Comparison of ENCODE assay signal across 1 cellular context in the genomic region with DNA sequence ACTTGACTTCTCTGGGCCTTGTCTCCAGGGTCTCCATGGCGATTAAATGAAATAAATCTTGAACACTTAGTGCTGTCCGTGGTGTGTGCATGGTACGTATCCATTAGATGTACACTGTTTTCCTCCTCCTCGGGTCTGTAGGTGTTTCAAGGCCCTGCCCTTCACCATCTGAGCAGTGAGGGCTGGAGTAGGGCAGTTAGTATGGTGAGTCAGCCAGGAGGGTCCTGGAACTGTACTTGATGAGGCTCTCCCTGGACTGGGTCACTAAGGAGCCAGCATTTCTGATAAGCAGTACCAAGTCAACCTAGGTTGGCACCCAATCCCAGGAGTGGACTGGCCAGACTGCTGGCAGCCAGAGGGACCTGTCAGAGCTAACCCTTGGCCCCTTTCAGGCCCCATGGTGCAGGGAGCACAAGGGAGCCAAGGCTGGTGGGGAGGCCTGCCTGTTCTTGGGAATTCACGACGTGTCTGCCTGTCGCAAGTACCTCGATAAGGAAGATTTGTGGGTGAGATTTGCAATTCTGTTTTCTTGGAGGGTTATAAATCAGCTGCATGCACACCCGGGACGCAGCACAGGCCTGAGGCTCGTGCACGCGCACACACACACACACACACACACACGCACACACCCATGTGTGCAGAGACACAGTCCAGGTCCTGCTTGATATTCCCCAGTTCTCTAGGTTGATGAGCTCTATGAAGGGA.
TF ChIP-seq lines count a peak whose summit lies in the region.

No MANE protein-coding gene starts in this region.

TF ChIP-seq in K562, 482 proteins besides CTCF, POLR2A, EP300 and RAD21 (continued from another document and continues in another):
- TF ChIP-seq, protein P1, sequence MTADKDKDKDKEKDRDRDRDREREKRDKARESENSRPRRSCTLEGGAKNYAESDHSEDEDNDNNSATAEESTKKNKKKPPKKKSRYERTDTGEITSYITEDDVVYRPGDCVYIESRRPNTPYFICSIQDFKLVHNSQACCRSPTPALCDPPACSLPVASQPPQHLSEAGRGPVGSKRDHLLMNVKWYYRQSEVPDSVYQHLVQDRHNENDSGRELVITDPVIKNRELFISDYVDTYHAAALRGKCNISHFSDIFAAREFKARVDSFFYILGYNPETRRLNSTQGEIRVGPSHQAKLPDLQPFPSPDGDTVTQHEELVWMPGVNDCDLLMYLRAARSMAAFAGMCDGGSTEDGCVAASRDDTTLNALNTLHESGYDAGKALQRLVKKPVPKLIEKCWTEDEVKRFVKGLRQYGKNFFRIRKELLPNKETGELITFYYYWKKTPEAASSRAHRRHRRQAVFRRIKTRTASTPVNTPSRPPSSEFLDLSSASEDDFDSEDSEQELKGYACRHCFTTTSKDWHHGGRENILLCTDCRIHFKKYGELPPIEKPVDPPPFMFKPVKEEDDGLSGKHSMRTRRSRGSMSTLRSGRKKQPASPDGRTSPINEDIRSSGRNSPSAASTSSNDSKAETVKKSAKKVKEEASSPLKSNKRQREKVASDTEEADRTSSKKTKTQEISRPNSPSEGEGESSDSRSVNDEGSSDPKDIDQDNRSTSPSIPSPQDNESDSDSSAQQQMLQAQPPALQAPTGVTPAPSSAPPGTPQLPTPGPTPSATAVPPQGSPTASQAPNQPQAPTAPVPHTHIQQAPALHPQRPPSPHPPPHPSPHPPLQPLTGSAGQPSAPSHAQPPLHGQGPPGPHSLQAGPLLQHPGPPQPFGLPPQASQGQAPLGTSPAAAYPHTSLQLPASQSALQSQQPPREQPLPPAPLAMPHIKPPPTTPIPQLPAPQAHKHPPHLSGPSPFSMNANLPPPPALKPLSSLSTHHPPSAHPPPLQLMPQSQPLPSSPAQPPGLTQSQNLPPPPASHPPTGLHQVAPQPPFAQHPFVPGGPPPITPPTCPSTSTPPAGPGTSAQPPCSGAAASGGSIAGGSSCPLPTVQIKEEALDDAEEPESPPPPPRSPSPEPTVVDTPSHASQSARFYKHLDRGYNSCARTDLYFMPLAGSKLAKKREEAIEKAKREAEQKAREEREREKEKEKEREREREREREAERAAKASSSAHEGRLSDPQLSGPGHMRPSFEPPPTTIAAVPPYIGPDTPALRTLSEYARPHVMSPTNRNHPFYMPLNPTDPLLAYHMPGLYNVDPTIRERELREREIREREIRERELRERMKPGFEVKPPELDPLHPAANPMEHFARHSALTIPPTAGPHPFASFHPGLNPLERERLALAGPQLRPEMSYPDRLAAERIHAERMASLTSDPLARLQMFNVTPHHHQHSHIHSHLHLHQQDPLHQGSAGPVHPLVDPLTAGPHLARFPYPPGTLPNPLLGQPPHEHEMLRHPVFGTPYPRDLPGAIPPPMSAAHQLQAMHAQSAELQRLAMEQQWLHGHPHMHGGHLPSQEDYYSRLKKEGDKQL (CRISPR knock-in tag; IDR thresholded peaks at IDR 0.05; ENCODE audit: borderline replicate concordance): no peak
- no peak for TF ChIP-seq ZNF41 (CRISPR knock-in tag; conservative IDR thresholded peaks at IDR 0.05)
- TF ChIP-seq NFYB (IDR thresholded peaks at IDR 0.05; ENCODE audit: extremely low read depth, insufficient read length): no peak
- no peak for TF ChIP-seq LCOR (CRISPR knock-in tag; IDR thresholded peaks at IDR 0.05)
- TF ChIP-seq SRF (CRISPR knock-in tag; IDR thresholded peaks at IDR 0.05): no peak
- TF ChIP-seq ZC3H4 (CRISPR knock-in tag; IDR thresholded peaks at IDR 0.05; ENCODE audit: borderline replicate concordance): no peak
- TF ChIP-seq POLR2G (IDR thresholded peaks at IDR 0.05; ENCODE audit: low read depth, low read length): no peak
- TF ChIP-seq EGR1 (conservative IDR thresholded peaks at IDR 0.05): no peak
- no peak for TF ChIP-seq SETDB1 (IDR thresholded peaks at IDR 0.05; ENCODE audit: low read length)
- peak in 1 of 2 experiments; percentile 50; a peak in 1 of 4 replicates for TF ChIP-seq MAZ (CRISPR knock-in tag; conservative IDR thresholded peaks at IDR 0.05 in 1 of 2, IDR thresholded peaks at IDR 0.05 in 1 of 2)
- TF ChIP-seq WHSC1 (IDR thresholded peaks at IDR 0.05; ENCODE audit: low read length): peak; percentile 15
- TF ChIP-seq ZNF133 (CRISPR knock-in tag; IDR thresholded peaks at IDR 0.05): no peak
- TF ChIP-seq, protein P2, sequence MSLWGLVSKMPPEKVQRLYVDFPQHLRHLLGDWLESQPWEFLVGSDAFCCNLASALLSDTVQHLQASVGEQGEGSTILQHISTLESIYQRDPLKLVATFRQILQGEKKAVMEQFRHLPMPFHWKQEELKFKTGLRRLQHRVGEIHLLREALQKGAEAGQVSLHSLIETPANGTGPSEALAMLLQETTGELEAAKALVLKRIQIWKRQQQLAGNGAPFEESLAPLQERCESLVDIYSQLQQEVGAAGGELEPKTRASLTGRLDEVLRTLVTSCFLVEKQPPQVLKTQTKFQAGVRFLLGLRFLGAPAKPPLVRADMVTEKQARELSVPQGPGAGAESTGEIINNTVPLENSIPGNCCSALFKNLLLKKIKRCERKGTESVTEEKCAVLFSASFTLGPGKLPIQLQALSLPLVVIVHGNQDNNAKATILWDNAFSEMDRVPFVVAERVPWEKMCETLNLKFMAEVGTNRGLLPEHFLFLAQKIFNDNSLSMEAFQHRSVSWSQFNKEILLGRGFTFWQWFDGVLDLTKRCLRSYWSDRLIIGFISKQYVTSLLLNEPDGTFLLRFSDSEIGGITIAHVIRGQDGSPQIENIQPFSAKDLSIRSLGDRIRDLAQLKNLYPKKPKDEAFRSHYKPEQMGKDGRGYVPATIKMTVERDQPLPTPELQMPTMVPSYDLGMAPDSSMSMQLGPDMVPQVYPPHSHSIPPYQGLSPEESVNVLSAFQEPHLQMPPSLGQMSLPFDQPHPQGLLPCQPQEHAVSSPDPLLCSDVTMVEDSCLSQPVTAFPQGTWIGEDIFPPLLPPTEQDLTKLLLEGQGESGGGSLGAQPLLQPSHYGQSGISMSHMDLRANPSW (CRISPR knock-in tag; IDR thresholded peaks at IDR 0.05): no peak
- peak; percentile 42; the same call in 1 of the 2 replicates for TF ChIP-seq KLF6 (CRISPR knock-in tag; IDR thresholded peaks at IDR 0.05; ENCODE audit: borderline replicate concordance)
- TF ChIP-seq CEBPG (CRISPR knock-in tag; IDR thresholded peaks at IDR 0.05): no peak
- no peak for TF ChIP-seq CEBPG (tag; conservative IDR thresholded peaks at IDR 0.05 in 1 of 2, IDR thresholded peaks at IDR 0.05 in 1 of 2)
- no peak for TF ChIP-seq RUNX1 (IDR thresholded peaks at IDR 0.05; ENCODE audit: low read depth)
- TF ChIP-seq, protein P3, sequence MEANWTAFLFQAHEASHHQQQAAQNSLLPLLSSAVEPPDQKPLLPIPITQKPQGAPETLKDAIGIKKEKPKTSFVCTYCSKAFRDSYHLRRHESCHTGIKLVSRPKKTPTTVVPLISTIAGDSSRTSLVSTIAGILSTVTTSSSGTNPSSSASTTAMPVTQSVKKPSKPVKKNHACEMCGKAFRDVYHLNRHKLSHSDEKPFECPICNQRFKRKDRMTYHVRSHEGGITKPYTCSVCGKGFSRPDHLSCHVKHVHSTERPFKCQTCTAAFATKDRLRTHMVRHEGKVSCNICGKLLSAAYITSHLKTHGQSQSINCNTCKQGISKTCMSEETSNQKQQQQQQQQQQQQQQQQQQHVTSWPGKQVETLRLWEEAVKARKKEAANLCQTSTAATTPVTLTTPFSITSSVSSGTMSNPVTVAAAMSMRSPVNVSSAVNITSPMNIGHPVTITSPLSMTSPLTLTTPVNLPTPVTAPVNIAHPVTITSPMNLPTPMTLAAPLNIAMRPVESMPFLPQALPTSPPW (CRISPR knock-in tag; IDR thresholded peaks at IDR 0.05): peak; percentile 39; the same call in 1 of the 2 replicates
- TF ChIP-seq, protein P4, sequence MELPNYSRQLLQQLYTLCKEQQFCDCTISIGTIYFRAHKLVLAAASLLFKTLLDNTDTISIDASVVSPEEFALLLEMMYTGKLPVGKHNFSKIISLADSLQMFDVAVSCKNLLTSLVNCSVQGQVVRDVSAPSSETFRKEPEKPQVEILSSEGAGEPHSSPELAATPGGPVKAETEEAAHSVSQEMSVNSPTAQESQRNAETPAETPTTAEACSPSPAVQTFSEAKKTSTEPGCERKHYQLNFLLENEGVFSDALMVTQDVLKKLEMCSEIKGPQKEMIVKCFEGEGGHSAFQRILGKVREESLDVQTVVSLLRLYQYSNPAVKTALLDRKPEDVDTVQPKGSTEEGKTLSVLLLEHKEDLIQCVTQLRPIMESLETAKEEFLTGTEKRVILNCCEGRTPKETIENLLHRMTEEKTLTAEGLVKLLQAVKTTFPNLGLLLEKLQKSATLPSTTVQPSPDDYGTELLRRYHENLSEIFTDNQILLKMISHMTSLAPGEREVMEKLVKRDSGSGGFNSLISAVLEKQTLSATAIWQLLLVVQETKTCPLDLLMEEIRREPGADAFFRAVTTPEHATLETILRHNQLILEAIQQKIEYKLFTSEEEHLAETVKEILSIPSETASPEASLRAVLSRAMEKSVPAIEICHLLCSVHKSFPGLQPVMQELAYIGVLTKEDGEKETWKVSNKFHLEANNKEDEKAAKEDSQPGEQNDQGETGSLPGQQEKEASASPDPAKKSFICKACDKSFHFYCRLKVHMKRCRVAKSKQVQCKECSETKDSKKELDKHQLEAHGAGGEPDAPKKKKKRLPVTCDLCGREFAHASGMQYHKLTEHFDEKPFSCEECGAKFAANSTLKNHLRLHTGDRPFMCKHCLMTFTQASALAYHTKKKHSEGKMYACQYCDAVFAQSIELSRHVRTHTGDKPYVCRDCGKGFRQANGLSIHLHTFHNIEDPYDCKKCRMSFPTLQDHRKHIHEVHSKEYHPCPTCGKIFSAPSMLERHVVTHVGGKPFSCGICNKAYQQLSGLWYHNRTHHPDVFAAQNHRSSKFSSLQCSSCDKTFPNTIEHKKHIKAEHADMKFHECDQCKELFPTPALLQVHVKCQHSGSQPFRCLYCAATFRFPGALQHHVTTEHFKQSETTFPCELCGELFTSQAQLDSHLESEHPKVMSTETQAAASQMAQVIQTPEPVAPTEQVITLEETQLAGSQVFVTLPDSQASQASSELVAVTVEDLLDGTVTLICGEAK (IDR thresholded peaks at IDR 0.05): no peak
- TF ChIP-seq, protein P4 (CRISPR knock-in tag; IDR thresholded peaks at IDR 0.05): no peak
- TF ChIP-seq L3MBTL2 (IDR thresholded peaks at IDR 0.05): peak; percentile 76
- TF ChIP-seq TRIM24 (IDR thresholded peaks at IDR 0.05): no peak
- TF ChIP-seq, protein P5, sequence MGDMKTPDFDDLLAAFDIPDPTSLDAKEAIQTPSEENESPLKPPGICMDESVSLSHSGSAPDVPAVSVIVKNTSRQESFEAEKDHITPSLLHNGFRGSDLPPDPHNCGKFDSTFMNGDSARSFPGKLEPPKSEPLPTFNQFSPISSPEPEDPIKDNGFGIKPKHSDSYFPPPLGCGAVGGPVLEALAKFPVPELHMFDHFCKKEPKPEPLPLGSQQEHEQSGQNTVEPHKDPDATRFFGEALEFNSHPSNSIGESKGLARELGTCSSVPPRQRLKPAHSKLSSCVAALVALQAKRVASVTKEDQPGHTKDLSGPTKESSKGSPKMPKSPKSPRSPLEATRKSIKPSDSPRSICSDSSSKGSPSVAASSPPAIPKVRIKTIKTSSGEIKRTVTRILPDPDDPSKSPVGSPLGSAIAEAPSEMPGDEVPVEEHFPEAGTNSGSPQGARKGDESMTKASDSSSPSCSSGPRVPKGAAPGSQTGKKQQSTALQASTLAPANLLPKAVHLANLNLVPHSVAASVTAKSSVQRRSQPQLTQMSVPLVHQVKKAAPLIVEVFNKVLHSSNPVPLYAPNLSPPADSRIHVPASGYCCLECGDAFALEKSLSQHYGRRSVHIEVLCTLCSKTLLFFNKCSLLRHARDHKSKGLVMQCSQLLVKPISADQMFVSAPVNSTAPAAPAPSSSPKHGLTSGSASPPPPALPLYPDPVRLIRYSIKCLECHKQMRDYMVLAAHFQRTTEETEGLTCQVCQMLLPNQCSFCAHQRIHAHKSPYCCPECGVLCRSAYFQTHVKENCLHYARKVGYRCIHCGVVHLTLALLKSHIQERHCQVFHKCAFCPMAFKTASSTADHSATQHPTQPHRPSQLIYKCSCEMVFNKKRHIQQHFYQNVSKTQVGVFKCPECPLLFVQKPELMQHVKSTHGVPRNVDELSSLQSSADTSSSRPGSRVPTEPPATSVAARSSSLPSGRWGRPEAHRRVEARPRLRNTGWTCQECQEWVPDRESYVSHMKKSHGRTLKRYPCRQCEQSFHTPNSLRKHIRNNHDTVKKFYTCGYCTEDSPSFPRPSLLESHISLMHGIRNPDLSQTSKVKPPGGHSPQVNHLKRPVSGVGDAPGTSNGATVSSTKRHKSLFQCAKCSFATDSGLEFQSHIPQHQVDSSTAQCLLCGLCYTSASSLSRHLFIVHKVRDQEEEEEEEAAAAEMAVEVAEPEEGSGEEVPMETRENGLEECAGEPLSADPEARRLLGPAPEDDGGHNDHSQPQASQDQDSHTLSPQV (IDR thresholded peaks at IDR 0.05): peak; percentile 44; the same call in 1 of the 2 replicates
- TF ChIP-seq, protein P6, sequence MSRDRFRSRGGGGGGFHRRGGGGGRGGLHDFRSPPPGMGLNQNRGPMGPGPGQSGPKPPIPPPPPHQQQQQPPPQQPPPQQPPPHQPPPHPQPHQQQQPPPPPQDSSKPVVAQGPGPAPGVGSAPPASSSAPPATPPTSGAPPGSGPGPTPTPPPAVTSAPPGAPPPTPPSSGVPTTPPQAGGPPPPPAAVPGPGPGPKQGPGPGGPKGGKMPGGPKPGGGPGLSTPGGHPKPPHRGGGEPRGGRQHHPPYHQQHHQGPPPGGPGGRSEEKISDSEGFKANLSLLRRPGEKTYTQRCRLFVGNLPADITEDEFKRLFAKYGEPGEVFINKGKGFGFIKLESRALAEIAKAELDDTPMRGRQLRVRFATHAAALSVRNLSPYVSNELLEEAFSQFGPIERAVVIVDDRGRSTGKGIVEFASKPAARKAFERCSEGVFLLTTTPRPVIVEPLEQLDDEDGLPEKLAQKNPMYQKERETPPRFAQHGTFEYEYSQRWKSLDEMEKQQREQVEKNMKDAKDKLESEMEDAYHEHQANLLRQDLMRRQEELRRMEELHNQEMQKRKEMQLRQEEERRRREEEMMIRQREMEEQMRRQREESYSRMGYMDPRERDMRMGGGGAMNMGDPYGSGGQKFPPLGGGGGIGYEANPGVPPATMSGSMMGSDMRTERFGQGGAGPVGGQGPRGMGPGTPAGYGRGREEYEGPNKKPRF (IDR thresholded peaks at IDR 0.05; ENCODE audit: low read depth, low read length): no peak
- TF ChIP-seq TCF7 (IDR thresholded peaks at IDR 0.05; ENCODE audit: borderline replicate concordance): no peak
- TF ChIP-seq DIDO1 (tag; IDR thresholded peaks at IDR 0.05; ENCODE audit: low read depth): no peak
